In genomic region chr13:77326905-77327604, GRCh38 we compare ENCODE assay signal across 8 cellular contexts. TPM values are rescaled to one million over a fixed set of nuclear protein-coding genes. Genes with fewer than 3 reads are reported as not detected.
DNase-seq lines count a peak whose midpoint lies in the region; ATAC-seq and TF ChIP-seq lines count a peak whose summit lies in the region.

TSS of gene MYCBP2 (minus strand) at chr13:77327094. CDS start at chr13:77326775, 319 bp downstream.

- peak within 1 kb of the TSS; percentile 99 for H3K27ac Mint-ChIP-seq in activated CD4-positive, alpha-beta T cell treated with anti-CD3 and anti-CD28 coated beads, Interleukin-2, amount 10 ng/mL, durations not matched to agents 24 days and 14 days

- DNase-seq in BE2C = peak; percentile 99
- peak; percentile 99 for DNase-seq in NCI-H526 treated with DMSO at 0.1 percent for 48 hours (lab: John Stamatoyannopoulos, UW)
- peak; percentile 99 for DNase-seq in activated CD4-positive, alpha-beta T cell treated with anti-CD3 and anti-CD28 coated beads, Interleukin-2, amount 10 ng/mL, durations not matched to agents 24 days and 14 days
- peak; percentile 98 for DNase-seq in coronary artery (ENCODE audit: low spot score)
- DNase-seq in stimulated activated CD4-positive, alpha-beta T cell treated with anti-CD3 and anti-CD28 coated beads, Interleukin-1b, Interleukin-23, amount 100 ng/mL, for 48 hours = peak; percentile 97

- H3K36me3 ChIP-seq in BE2C = no peaks in the 10 kb centered on the region; the same call in 1 of the 2 replicates

- H3K4me3 ChIP-seq in BE2C (ENCODE audit: low read depth, low read length) (peak within 1 kb of the TSS; percentile 87), coronary artery (peak within 1 kb of the TSS; percentile 97)

- intact Hi-C loops in activated CD4-positive, alpha-beta T cell treated with anti-CD3 and anti-CD28 coated beads, Interleukin-2, amount 10 ng/mL, durations not matched to agents 24 days and 14 days (cut with micrococcal nuclease) = loop anchor here (5.0 kb wide), 5 partner anchors 100 to 1845 kb away; partner anchors contain the start of genes KCTD12 and TBC1D4

- H3K27me3 Mint-ChIP-seq in activated CD4-positive, alpha-beta T cell treated with anti-CD3 and anti-CD28 coated beads, Interleukin-2, amount 10 ng/mL, durations not matched to agents 24 days and 14 days = peaks cover 2% of the 10 kb centered on the region

- H3K27ac ChIP-seq in coronary artery (peak within 1 kb of the TSS; percentile 81 to 96), layer of hippocampus (ENCODE audit: low read depth, low read length) (peak within 1 kb of the TSS; percentile 84)

- H3K36me3 Mint-ChIP-seq in activated CD4-positive, alpha-beta T cell treated with anti-CD3 and anti-CD28 coated beads, Interleukin-2, amount 10 ng/mL, durations not matched to agents 24 days and 14 days (ENCODE audit: low read depth) = peaks cover 16% of the 10 kb centered on the region

- peaks cover 56% of the 10 kb centered on the region for H3K4me1 Mint-ChIP-seq in activated CD4-positive, alpha-beta T cell treated with anti-CD3 and anti-CD28 coated beads, Interleukin-2, amount 10 ng/mL, durations not matched to agents 24 days and 14 days

- TF ChIP-seq CTCF in BE2C (IDR thresholded peaks at IDR 0.05; ENCODE audit: low read depth, low read length) = no peak
- no peak for TF ChIP-seq CTCF in coronary artery (IDR thresholded peaks at IDR 0.05)

- H3K27me3 ChIP-seq in BE2C (no peaks in the 10 kb centered on the region), layer of hippocampus (ENCODE audit: control insufficient read depth, insufficient read depth, low read length) (no peaks in the 10 kb centered on the region)

- H3K4me3 Mint-ChIP-seq in activated CD4-positive, alpha-beta T cell treated with anti-CD3 and anti-CD28 coated beads, Interleukin-2, amount 10 ng/mL, durations not matched to agents 24 days and 14 days = peak within 1 kb of the TSS; percentile 97

- H3K9me3 ChIP-seq in BE2C = no peaks in the 10 kb centered on the region

- H3K4me1 ChIP-seq in BE2C = peaks cover 7% of the 10 kb centered on the region

- ATAC-seq in GM19324 (IDR thresholded peaks at IDR 0.05; ENCODE audit: low FRiP score, unreplicated experiment) = peak; percentile 63
- ATAC-seq in HG03469 (IDR thresholded peaks at IDR 0.05; ENCODE audit: unreplicated experiment) = peak; percentile 29

- H3K9me3 Mint-ChIP-seq in activated CD4-positive, alpha-beta T cell treated with anti-CD3 and anti-CD28 coated beads, Interleukin-2, amount 10 ng/mL, durations not matched to agents 24 days and 14 days = peaks cover 3% of the 10 kb centered on the region

RNA-seq across cellular contexts. Expression of gene MYCBP2, which starts in this region (rescaled TPM):
- polyA plus RNA-seq in BE2C (2012; ENCODE audit: insufficient read depth, insufficient read length, low read depth) = 38.5 TPM
- total RNA-seq in activated CD4-positive, alpha-beta T cell treated with anti-CD3 and anti-CD28 coated beads, Interleukin-2, amount 10 ng/mL, durations not matched to agents 24 days and 14 days = 94.6 and 119 TPM in 2 replicates

Comparison
In these comparisons a context has a peak if more than half of its experiments do, and no peak if none do; other contexts are left out.
1. Peak in every context shown above with its lines: DNase-seq, ATAC-seq, H3K4me3 ChIP-seq and H3K27ac ChIP-seq.